In genomic region chr9:124342402-124342945, GRCh38 we compare ENCODE assay signal across 12 cellular contexts.
DNase-seq lines count a peak whose midpoint lies in the region; TF ChIP-seq lines count a peak whose summit lies in the region.
"Had no signal": no experiment of that assay in that cellular context is flagged by ENCODE, and none has a peak within 500 bp of the region (broad histone marks: within the 10 kb centered on the region; RNA-seq: fewer than 3 reads in every experiment).

No MANE protein-coding gene starts in this region.

- WGBS in mesodermal cell (ENCODE audit: insufficient coverage in 2 of 2), 2 experiments, result 94 to 95% methylated on average over 12 of the region's 12 CpGs

- peaks cover 35% of the 10 kb centered on the region for H3K36me3 ChIP-seq in mesodermal cell (ENCODE audit: control insufficient read depth, insufficient read depth, low read length)

- TF ChIP-seq CTCF in type B pancreatic cell (conservative IDR thresholded peaks at IDR 0.05), result no peak
- no peak for TF ChIP-seq CTCF in GM10266 (IDR thresholded peaks at IDR 0.05; ENCODE audit: control insufficient read depth, insufficient read depth, low read depth, missing control alignments)

- peak; percentile 62 for DNase-seq in NCI-H2029 treated with DMSO at 0.1 percent for 48 hours (lab: John Stamatoyannopoulos, UW)
- no peak for DNase-seq in NCI-H2029 (lab: John Stamatoyannopoulos, UW)
- DNase-seq in type B pancreatic cell (ENCODE audit: extremely low spot score, unreplicated experiment), result no peak
- no peak for DNase-seq in GM10266 (ENCODE audit: extremely low spot score)
- no peak for DNase-seq in activated gamma-delta T cell (lab: John Stamatoyannopoulos, UW)
- no peak for DNase-seq in ACHN
- DNase-seq: activated CD4-positive, CD25-positive, alpha-beta regulatory T cell treated with anti-CD3 and anti-CD28 coated beads, Interleukin-2, amount 50 U/mL, for 72 hours; activated naive CD4-positive, alpha-beta T cell; GF-D8; Peyer's patch had no signal

- H3K27me3 Mint-ChIP-seq in dendritic cell treated with granulocyte-macrophage colony-stimulating factor and Interleukin-4, amounts not matched to agents 40 ng/mL and 50 ng/mL, for 4 days, result no peaks in the 10 kb centered on the region
- no peaks in the 10 kb centered on the region for H3K27me3 Mint-ChIP-seq in type B pancreatic cell

- intact Hi-C loops in dendritic cell treated with granulocyte-macrophage colony-stimulating factor and Interleukin-4, amounts not matched to agents 40 ng/mL and 50 ng/mL, for 4 days (cut with micrococcal nuclease), result no loop called here

- no peak overlapping the region for H3K4me3 Mint-ChIP-seq in dendritic cell treated with granulocyte-macrophage colony-stimulating factor and Interleukin-4, amounts not matched to agents 40 ng/mL and 50 ng/mL, for 4 days
- no peak overlapping the region for H3K4me3 Mint-ChIP-seq in type B pancreatic cell

- peaks cover 14% of the 10 kb centered on the region for H3K4me1 ChIP-seq in mesodermal cell (ENCODE audit: control insufficient read depth, insufficient read depth, low read length, poor library complexity, severe bottlenecking)
- H3K4me1 ChIP-seq: Peyer's patch had no signal

- H3K27ac ChIP-seq in mesodermal cell (ENCODE audit: low read depth, low read length, severe bottlenecking), result peak overlapping the region; percentile 17

- in situ Hi-C loops in ACHN (cut with HindIII; ENCODE audit: low pct_ligation_motif_present, low pct_unique_long_range_greater_than_20kb, low sequenced_read_pairs), result no loop called here

- H3K27ac Mint-ChIP-seq in dendritic cell treated with granulocyte-macrophage colony-stimulating factor and Interleukin-4, amounts not matched to agents 40 ng/mL and 50 ng/mL, for 4 days, result peak overlapping the region; percentile 33
- peak overlapping the region; percentile 16 for H3K27ac Mint-ChIP-seq in type B pancreatic cell

- H3K9me3 ChIP-seq in mesodermal cell (ENCODE audit: control insufficient read depth, low read length), result no peaks in the 10 kb centered on the region
- H3K9me3 ChIP-seq: Peyer's patch had no signal

- H3K9me3 Mint-ChIP-seq in dendritic cell treated with granulocyte-macrophage colony-stimulating factor and Interleukin-4, amounts not matched to agents 40 ng/mL and 50 ng/mL, for 4 days, result no peaks in the 10 kb centered on the region
- no peaks in the 10 kb centered on the region for H3K9me3 Mint-ChIP-seq in type B pancreatic cell

- peaks cover 8% of the 10 kb centered on the region for H3K4me1 Mint-ChIP-seq in dendritic cell treated with granulocyte-macrophage colony-stimulating factor and Interleukin-4, amounts not matched to agents 40 ng/mL and 50 ng/mL, for 4 days (ENCODE audit: low read depth)
- no peaks in the 10 kb centered on the region for H3K4me1 Mint-ChIP-seq in type B pancreatic cell (ENCODE audit: unreplicated experiment)

- no peak overlapping the region for H3K4me3 ChIP-seq in mesodermal cell (ENCODE audit: extremely low read depth, insufficient read depth, low read length, poor library complexity, severe bottlenecking)
- H3K4me3 ChIP-seq: Peyer's patch had no signal

- peaks cover 100% of the 10 kb centered on the region for H3K36me3 Mint-ChIP-seq in dendritic cell treated with granulocyte-macrophage colony-stimulating factor and Interleukin-4, amounts not matched to agents 40 ng/mL and 50 ng/mL, for 4 days (ENCODE audit: low read depth)
- H3K36me3 Mint-ChIP-seq in type B pancreatic cell, result peaks cover 10% of the 10 kb centered on the region
